In genomic region chr5:76801803-76802195, GRCh38 we compare ENCODE assay signal across 20 cellular contexts. TPM values are rescaled to one million over a fixed set of nuclear protein-coding genes. Genes with fewer than 3 reads are reported as not detected.
"Had no signal": no experiment of that assay in that cellular context is flagged by ENCODE, and none has a peak within 500 bp of the region (broad histone marks: within the 10 kb centered on the region; RNA-seq: fewer than 3 reads in every experiment).

No MANE protein-coding gene starts in this region.

- ATAC-seq: activated CD8-positive, alpha-beta memory T cell treated with anti-CD3 and anti-CD28 coated beads, Interleukin-2, amount 10 ng/mL, durations not matched to agents 7 days and 5 days; activated T-cell treated with anti-CD3 and anti-CD28 coated beads, Interleukin-2, amount 50 U/mL, for 4 hours; left lobe of liver had no signal

- DNase-seq: activated CD4-positive, alpha-beta T cell treated with anti-CD3 and anti-CD28 coated beads, Interleukin-2, amount 50 U/mL, for 4 hours; activated CD4-positive, CD25-positive, alpha-beta regulatory T cell treated with anti-CD3 and anti-CD28 coated beads, Interleukin-2, amount 50 U/mL, for 72 hours; activated CD8-positive, alpha-beta memory T cell treated with anti-CD3 and anti-CD28 coated beads, Interleukin-2, amount 10 ng/mL, durations not matched to agents 7 days and 5 days; activated gamma-delta T cell; activated T-cell treated with anti-CD3 and anti-CD28 coated beads, Interleukin-2, amount 50 U/mL, for 4 hours; amygdala; glutamatergic neuron; immature natural killer cell; mesendoderm; posterior cingulate gyrus; thyroid gland had no signal

- H3K27me3 ChIP-seq: thyroid gland had no signal

- FAIRE-seq: endometrium, small intestine, urothelium cell line had no signal

- H3K4me3 ChIP-seq: esophagus muscularis mucosa, thyroid gland had no signal

- H3K27ac Mint-ChIP-seq: activated CD8-positive, alpha-beta memory T cell treated with anti-CD3 and anti-CD28 coated beads, Interleukin-2, amount 10 ng/mL, durations not matched to agents 7 days and 5 days; activated naive CD8-positive, alpha-beta T cell; immature natural killer cell; T-helper 2 cell treated with Interferon-gamma antibody and Interleukin-4, amounts not matched to agents 5 μg/mL and 100 μg/mL, for 36 hours had no signal

- H3K9me3 Mint-ChIP-seq: activated T-cell treated with anti-CD3 and anti-CD28 coated beads, Interleukin-2, amount 50 U/mL, for 4 hours; immature natural killer cell; T-helper 2 cell treated with Interferon-gamma antibody and Interleukin-4, amounts not matched to agents 5 μg/mL and 100 μg/mL, for 36 hours had no signal

- H3K27me3 Mint-ChIP-seq: activated naive CD8-positive, alpha-beta T cell had no signal

- H3K4me3 Mint-ChIP-seq: activated CD8-positive, alpha-beta memory T cell treated with anti-CD3 and anti-CD28 coated beads, Interleukin-2, amount 10 ng/mL, durations not matched to agents 7 days and 5 days; activated naive CD8-positive, alpha-beta T cell; activated T-cell treated with anti-CD3 and anti-CD28 coated beads, Interleukin-2, amount 50 U/mL, for 4 hours; immature natural killer cell; T-helper 2 cell treated with Interferon-gamma antibody and Interleukin-4, amounts not matched to agents 5 μg/mL and 100 μg/mL, for 36 hours had no signal

- H3K27ac ChIP-seq: esophagus muscularis mucosa, thyroid gland had no signal

- H3K36me3 ChIP-seq: esophagus muscularis mucosa, thyroid gland had no signal

- H3K36me3 Mint-ChIP-seq: activated CD8-positive, alpha-beta memory T cell treated with anti-CD3 and anti-CD28 coated beads, Interleukin-2, amount 10 ng/mL, durations not matched to agents 7 days and 5 days; activated naive CD8-positive, alpha-beta T cell had no signal

- H3K4me1 Mint-ChIP-seq: activated CD8-positive, alpha-beta memory T cell treated with anti-CD3 and anti-CD28 coated beads, Interleukin-2, amount 10 ng/mL, durations not matched to agents 7 days and 5 days; immature natural killer cell had no signal

RNA-seq across cellular contexts. Expression of gene S100Z, which starts 48.0 kb away (rescaled TPM):
- total RNA-seq: esophagus muscularis mucosa, fibroblast of villous mesenchyme, left lobe of liver, right cardiac atrium, thyroid gland had no signal
- polyA plus RNA-seq: right cardiac atrium had no signal
